Comparison of ENCODE assay signal across 14 cellular contexts in the genomic region with DNA sequence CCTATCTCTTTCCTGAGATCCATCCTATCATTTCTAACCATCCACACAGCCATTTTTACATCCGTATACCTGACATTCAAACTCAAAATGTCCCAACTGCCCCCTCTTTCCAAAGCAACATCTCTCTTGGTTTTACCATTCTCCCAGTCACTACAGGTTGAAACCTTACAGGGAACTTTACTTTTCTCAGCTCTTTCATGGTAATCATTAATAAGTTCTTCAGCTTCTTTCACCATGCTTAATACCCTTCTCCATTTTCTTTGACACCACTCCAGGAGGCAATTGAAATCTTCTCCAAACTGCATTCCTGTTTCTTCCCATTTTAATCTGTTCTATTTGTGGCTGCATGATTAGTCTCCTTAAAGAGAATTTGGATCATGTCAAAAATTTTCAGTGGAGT.
"Had no signal": no experiment of that assay in that cellular context is flagged by ENCODE, and none has a peak within 500 bp of the region (broad histone marks: within the 10 kb centered on the region; RNA-seq: fewer than 3 reads in every experiment).

No MANE protein-coding gene starts in this region.

- ATAC-seq: activated CD8-positive, alpha-beta T cell treated with anti-CD3 and anti-CD28 coated beads, Interleukin-2, amount 10 ng/mL, durations not matched to agents 7 days and 5 days; right cardiac atrium had no signal

- H3K4me1 ChIP-seq: colonic mucosa, transverse colon had no signal

- H3K27me3 ChIP-seq: cardiac muscle cell, colonic mucosa, transverse colon had no signal

- DNase-seq: activated CD4-positive, alpha-beta T cell treated with anti-CD3 and anti-CD28 coated beads for 4 hours; activated CD8-positive, alpha-beta memory T cell treated with anti-CD3 and anti-CD28 coated beads, Interleukin-2, amount 50 U/mL, for 48 hours; activated CD8-positive, alpha-beta T cell treated with anti-CD3 and anti-CD28 coated beads, Interleukin-2, amount 10 ng/mL, durations not matched to agents 7 days and 5 days; activated naive CD4-positive, alpha-beta T cell; aorta; colonic mucosa; effector CD4-positive, alpha-beta T cell; hippocampal formation; right cardiac atrium; stimulated activated CD4-positive, alpha-beta T cell treated with anti-CD3 and anti-CD28 coated beads, Interleukin-2, amount 100 ng/mL, for 24 hours; stimulated activated naive CD4-positive, alpha-beta T cell; substantia nigra; transverse colon had no signal

- H3K4me3 ChIP-seq: cardiac muscle cell, colonic mucosa, transverse colon had no signal

- H3K36me3 ChIP-seq: cardiac muscle cell, colonic mucosa, transverse colon had no signal

- H3K9me3 ChIP-seq: colonic mucosa, transverse colon had no signal

- H3K27ac ChIP-seq: cardiac muscle cell, colonic mucosa, transverse colon had no signal
